1 cellular context compared by ENCODE assay signal in genomic region chr13:52652170-52652979, GRCh38.
TF ChIP-seq lines count a peak whose summit lies in the region.

TSS of gene SUGT1 (plus strand) at chr13:52652836. CDS start at chr13:52652921, 85 bp downstream.

TF ChIP-seq in HepG2, 621 proteins besides CTCF, POLR2A, EP300 and RAD21 (continued from another document and continues in another):
- TF ChIP-seq CEBPZ (IDR thresholded peaks at IDR 0.05; ENCODE audit: low read length) (no peak), ZMYM3 (CRISPR knock-in tag; IDR thresholded peaks at IDR 0.05) (no peak), THAP8 (CRISPR knock-in tag; IDR thresholded peaks at IDR 0.05; ENCODE audit: borderline replicate concordance) (no peak), GABPB1 (CRISPR knock-in tag; IDR thresholded peaks at IDR 0.05) (peak; percentile 94), CSRNP2 (CRISPR knock-in tag; conservative IDR thresholded peaks at IDR 0.05; ENCODE audit: low read depth) (no peak), ETS1 (CRISPR knock-in tag; IDR thresholded peaks at IDR 0.05) (0 out of 2 replicates have a peak, but pooled peaks have one; percentile 24), ZNF839 (CRISPR knock-in tag; IDR thresholded peaks at IDR 0.05; ENCODE audit: borderline replicate concordance) (no peak), RFX1 (IDR thresholded peaks at IDR 0.05) (peak; percentile 86), ZBTB7A (CRISPR knock-in tag; IDR thresholded peaks at IDR 0.05) (no peak), ZXDC (CRISPR knock-in tag; IDR thresholded peaks at IDR 0.05) (no peak), PBX3 (CRISPR knock-in tag; IDR thresholded peaks at IDR 0.05; ENCODE audit: borderline replicate concordance) (0 out of 2 replicates have a peak, but pooled peaks have one; percentile 17), AGO1 (IDR thresholded peaks at IDR 0.05; ENCODE audit: low read depth, low read length, poor library complexity, severe bottlenecking) (peak; percentile 12), RFX5 (IDR thresholded peaks at IDR 0.05; ENCODE audit: low read depth, low read length) (peak; percentile 84), TAF15 (IDR thresholded peaks at IDR 0.05; ENCODE audit: low read depth, low read length, poor library complexity, severe bottlenecking) (no peak), SP5 (CRISPR knock-in tag; IDR thresholded peaks at IDR 0.05; ENCODE audit: borderline replicate concordance, low read depth) (no peak; the same call in 1 of the 2 replicates), ELF4 (CRISPR knock-in tag; IDR thresholded peaks at IDR 0.05; ENCODE audit: borderline replicate concordance) (peak; percentile 84), NFE2 (CRISPR knock-in tag; IDR thresholded peaks at IDR 0.05) (no peak; the same call in 1 of the 2 replicates), ZNF446 (CRISPR knock-in tag; IDR thresholded peaks at IDR 0.05) (peak; percentile 80), RFXANK (CRISPR knock-in tag; IDR thresholded peaks at IDR 0.05) (peak; percentile 24; the same call in 1 of the 2 replicates), ZKSCAN8 (CRISPR knock-in tag; IDR thresholded peaks at IDR 0.05; ENCODE audit: borderline replicate concordance) (no peak; the same call in 1 of the 2 replicates), ZKSCAN1 (IDR thresholded peaks at IDR 0.05; ENCODE audit: low read length) (peak; percentile 12), ZBTB20 (CRISPR knock-in tag; IDR thresholded peaks at IDR 0.05; ENCODE audit: borderline replicate concordance, low read depth) (peak; percentile 28; the same call in 1 of the 2 replicates), RCOR2 (CRISPR knock-in tag; IDR thresholded peaks at IDR 0.05) (0 out of 2 replicates have a peak, but pooled peaks have one; percentile 27), SMARCC2 (IDR thresholded peaks at IDR 0.05) (no peak), GLI4 (CRISPR knock-in tag; IDR thresholded peaks at IDR 0.05; ENCODE audit: borderline replicate concordance) (no peak; the same call in 1 of the 2 replicates), PHF8 (CRISPR knock-in tag; IDR thresholded peaks at IDR 0.05) (peak; percentile 82), SOX6 (IDR thresholded peaks at IDR 0.05) (no peak), SOX6 (CRISPR knock-in tag; IDR thresholded peaks at IDR 0.05) (peak; percentile 74), REXO4 (CRISPR knock-in tag; IDR thresholded peaks at IDR 0.05; ENCODE audit: borderline replicate concordance) (no peak), ZNF569 (CRISPR knock-in tag; IDR thresholded peaks at IDR 0.05; ENCODE audit: borderline replicate concordance) (no peak), ZNF580 (CRISPR knock-in tag; IDR thresholded peaks at IDR 0.05; ENCODE audit: borderline replicate concordance, low read depth) (peak; percentile 11; the same call in 1 of the 2 replicates), ZNF784 (CRISPR knock-in tag; IDR thresholded peaks at IDR 0.05; ENCODE audit: borderline replicate concordance) (no peak; the same call in 1 of the 2 replicates), ZNF10 (CRISPR knock-in tag; IDR thresholded peaks at IDR 0.05; ENCODE audit: borderline replicate concordance, low read depth) (no peak), ZNF761 (CRISPR knock-in tag; conservative IDR thresholded peaks at IDR 0.05) (peak; percentile 64), SIN3B (IDR thresholded peaks at IDR 0.05; ENCODE audit: low read length) (peak; percentile 59), GATAD2A (CRISPR knock-in tag; IDR thresholded peaks at IDR 0.05) (0 out of 2 replicates have a peak, but pooled peaks have one; percentile 40), FOSL1 (CRISPR knock-in tag; IDR thresholded peaks at IDR 0.05; ENCODE audit: borderline replicate concordance) (no peak), PCBP1 (IDR thresholded peaks at IDR 0.05; ENCODE audit: borderline replicate concordance, low read depth, low read length) (0 out of 2 replicates have a peak, but pooled peaks have one; percentile 35), ZMYM2 (CRISPR knock-in tag; IDR thresholded peaks at IDR 0.05) (no peak), SMARCE1 (IDR thresholded peaks at IDR 0.05; ENCODE audit: borderline replicate concordance) (no peak), ZNF331 (CRISPR knock-in tag; IDR thresholded peaks at IDR 0.05) (peak; percentile 87), ZNF777 (CRISPR knock-in tag; IDR thresholded peaks at IDR 0.05) (no peak; the same call in 1 of the 2 replicates), ZBTB7B (CRISPR knock-in tag; IDR thresholded peaks at IDR 0.05) (peak; percentile 57), ZBTB25 (CRISPR knock-in tag; IDR thresholded peaks at IDR 0.05) (peak; percentile 85; the same call in 1 of the 2 replicates), ZSCAN31 (CRISPR knock-in tag; IDR thresholded peaks at IDR 0.05; ENCODE audit: low read depth) (peak; percentile 1), SNRNP70 (IDR thresholded peaks at IDR 0.05; ENCODE audit: low read depth, low read length) (no peak), ZNF337 (CRISPR knock-in tag; IDR thresholded peaks at IDR 0.05; ENCODE audit: borderline replicate concordance, low read depth) (no peak), HBP1 (CRISPR knock-in tag; IDR thresholded peaks at IDR 0.05; ENCODE audit: low read depth) (no peak), ZNF598 (CRISPR knock-in tag; IDR thresholded peaks at IDR 0.05; ENCODE audit: borderline replicate concordance) (no peak; the same call in 1 of the 2 replicates), ZNF709 (CRISPR knock-in tag; IDR thresholded peaks at IDR 0.05) (0 out of 2 replicates have a peak, but pooled peaks have one; percentile 79), GZF1 (CRISPR knock-in tag; IDR thresholded peaks at IDR 0.05) (no peak), ZNF326 (CRISPR knock-in tag; IDR thresholded peaks at IDR 0.05; ENCODE audit: borderline replicate concordance) (no peak), THRA (CRISPR knock-in tag; IDR thresholded peaks at IDR 0.05; ENCODE audit: borderline replicate concordance) (no peak; the same call in 1 of the 2 replicates)
